1 cellular context compared by ENCODE assay signal in the genomic region with DNA sequence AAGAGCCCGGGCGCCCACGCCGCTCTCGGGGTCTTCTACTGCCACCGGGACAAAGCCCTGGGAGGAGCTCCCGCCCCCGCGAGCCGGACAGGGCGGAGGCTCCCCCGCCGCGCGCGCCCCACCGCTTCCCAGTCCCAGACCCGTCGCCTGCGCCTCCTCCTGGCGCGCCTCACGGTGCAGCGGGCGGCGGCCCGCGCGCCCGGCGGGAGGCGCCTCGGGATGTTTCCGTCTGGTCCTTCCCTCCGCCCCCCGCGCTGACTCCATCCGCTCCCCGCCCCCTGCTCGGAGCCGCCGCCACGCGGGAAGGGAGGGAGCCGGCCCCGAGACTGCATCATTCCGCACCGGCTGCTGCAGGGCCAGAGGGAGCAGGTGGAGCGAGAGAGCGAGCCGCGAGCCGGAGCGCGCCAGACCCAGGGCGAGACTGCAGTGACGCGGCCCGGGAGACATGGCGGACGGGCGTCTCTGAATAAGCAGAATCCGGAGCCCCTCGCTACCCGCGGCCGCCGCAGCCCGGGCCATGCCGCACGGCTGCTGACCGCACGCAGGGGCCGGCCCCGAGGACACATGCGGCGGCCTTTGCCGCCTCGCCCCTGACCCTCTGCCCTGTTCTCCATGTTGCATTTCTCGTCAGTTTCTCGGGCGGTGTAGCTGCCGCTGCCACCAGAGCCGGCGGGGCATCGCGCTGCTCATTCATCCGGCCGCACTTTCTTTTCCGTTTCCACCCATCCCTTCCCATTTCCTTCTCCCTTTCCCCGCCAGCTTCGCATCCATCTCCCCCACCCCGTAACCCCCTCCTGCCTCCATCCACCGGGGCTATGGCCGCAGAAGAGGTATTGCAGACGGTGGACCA.
TF ChIP-seq lines count a peak whose summit lies in the region.

A gene (plus strand): TSS at position 331 of the 850 bp plus-strand sequence. CDS start 485 bp downstream, at position 816.

TF ChIP-seq in K562, 482 proteins besides CTCF, POLR2A, EP300 and RAD21 (continued from another document and continues in another):
- TF ChIP-seq TEAD4 (IDR thresholded peaks at IDR 0.05; ENCODE audit: low read length) (no peak), TEAD4 (CRISPR knock-in tag; IDR thresholded peaks at IDR 0.05; ENCODE audit: borderline replicate concordance) (no peak), ZNF212 (CRISPR knock-in tag; IDR thresholded peaks at IDR 0.05) (no peak), ILK (tag; IDR thresholded peaks at IDR 0.05; ENCODE audit: borderline replicate concordance, low read depth) (no peak), SAP30 (IDR thresholded peaks at IDR 0.05; ENCODE audit: borderline replicate concordance, insufficient read depth, low read depth, low read length, poor library complexity, severe bottlenecking) (no peak), CXXC5 (CRISPR knock-in tag; IDR thresholded peaks at IDR 0.05) (peak; percentile 90), ZNF57 (CRISPR knock-in tag; IDR thresholded peaks at IDR 0.05) (no peak), ZNF408 (CRISPR knock-in tag; IDR thresholded peaks at IDR 0.05; ENCODE audit: low read depth) (no peak), LARP7 (IDR thresholded peaks at IDR 0.05) (no peak), SPI1 (IDR thresholded peaks at IDR 0.05; ENCODE audit: borderline replicate concordance, low read depth, low read length) (no peak), PHTF2 (CRISPR knock-in tag; IDR thresholded peaks at IDR 0.05) (no peak), SUPT5H (IDR thresholded peaks at IDR 0.05) (peak; percentile 76), CBX3 (IDR thresholded peaks at IDR 0.05; ENCODE audit: borderline replicate concordance in 1 of 2, low read length in 2 of 2) (peak in 1 of 2 experiments; percentile 27; a peak in 1 of 3 replicates), PTBP1 (IDR thresholded peaks at IDR 0.05; ENCODE audit: low read depth, low read length) (no peak), RAD51 (IDR thresholded peaks at IDR 0.05; ENCODE audit: borderline replicate concordance, low read depth) (no peak), PHF20 (IDR thresholded peaks at IDR 0.05; ENCODE audit: partially characterized antibody) (no peak), HCFC1 (IDR thresholded peaks at IDR 0.05; ENCODE audit: low read depth, low read length) (0 out of 2 replicates have a peak, but pooled peaks have one; percentile 6), HDAC6 (IDR thresholded peaks at IDR 0.05; ENCODE audit: low read depth, low read length) (no peak), HSF4 (CRISPR knock-in tag; IDR thresholded peaks at IDR 0.05; ENCODE audit: borderline replicate concordance) (no peak), NR3C1 (CRISPR knock-in tag; IDR thresholded peaks at IDR 0.05) (peak; percentile 35; the same call in 1 of the 2 replicates), CCAR2 (IDR thresholded peaks at IDR 0.05; ENCODE audit: low read depth, low read length) (no peak), ATF7 (IDR thresholded peaks at IDR 0.05) (peak; percentile 68), TAF15 (IDR thresholded peaks at IDR 0.05; ENCODE audit: low read depth, low read length) (no peak), ZNF79 (CRISPR knock-in tag; IDR thresholded peaks at IDR 0.05; ENCODE audit: low read depth) (no peak), NONO (IDR thresholded peaks at IDR 0.05; ENCODE audit: low read depth in 2 of 2, low read length in 1 of 2) (peak; percentile 77 to 80; a peak in 3 of 4 replicates), GABPA (tag; conservative IDR thresholded peaks at IDR 0.05; ENCODE audit: low read depth) (peak; percentile 80), ZNF785 (CRISPR knock-in tag; IDR thresholded peaks at IDR 0.05) (no peak), KAT7 (CRISPR knock-in tag; IDR thresholded peaks at IDR 0.05; ENCODE audit: borderline replicate concordance) (no peak), FUS (optimal IDR thresholded peaks at IDR 0.05; ENCODE audit: low read depth, low read length) (no peak), ZFP30 (CRISPR knock-in tag; IDR thresholded peaks at IDR 0.05; ENCODE audit: borderline replicate concordance) (no peak), SIN3A (IDR thresholded peaks at IDR 0.05; ENCODE audit: borderline replicate concordance in 2 of 2, control insufficient read depth in 1 of 2, low read depth in 2 of 2, low read length in 2 of 2) (0 out of 4 replicates have a peak, but pooled peaks of 1 of the 2 experiments have one; percentile 33), ZFPM2 (CRISPR knock-in tag; IDR thresholded peaks at IDR 0.05) (no peak), ZNF184 (CRISPR knock-in tag; IDR thresholded peaks at IDR 0.05) (no peak), NR1H2 (CRISPR knock-in tag; IDR thresholded peaks at IDR 0.05) (no peak), SAFB2 (IDR thresholded peaks at IDR 0.05; ENCODE audit: borderline replicate concordance, low read depth, low read length, severe bottlenecking) (no peak), TBL1XR1 (IDR thresholded peaks at IDR 0.05; ENCODE audit: low read length in 2 of 2) (no peak), NR4A1 (CRISPR knock-in tag; IDR thresholded peaks at IDR 0.05) (no peak), NR4A1 (tag; IDR thresholded peaks at IDR 0.05) (0 out of 2 replicates have a peak, but pooled peaks have one; percentile 12), ZNF507 (tag; conservative IDR thresholded peaks at IDR 0.05) (no peak), ETS2 (tag; IDR thresholded peaks at IDR 0.05; ENCODE audit: borderline replicate concordance, poor library complexity, severe bottlenecking) (no peak), TSC22D4 (tag; IDR thresholded peaks at IDR 0.05) (no peak), ZNF12 (CRISPR knock-in tag; IDR thresholded peaks at IDR 0.05) (peak; percentile 57; the same call in 1 of the 2 replicates), NFIC (IDR thresholded peaks at IDR 0.05) (no peak), CEBPG (CRISPR knock-in tag; IDR thresholded peaks at IDR 0.05) (peak; percentile 5; the same call in 1 of the 2 replicates), CEBPG (tag; conservative IDR thresholded peaks at IDR 0.05 in 1 of 2, IDR thresholded peaks at IDR 0.05 in 1 of 2) (no peak), ZNF347 (CRISPR knock-in tag; IDR thresholded peaks at IDR 0.05; ENCODE audit: low read depth) (no peak), ZNF263 (CRISPR knock-in tag; IDR thresholded peaks at IDR 0.05; ENCODE audit: borderline replicate concordance) (peak; percentile 45; the same call in 1 of the 2 replicates), XRCC4 (IDR thresholded peaks at IDR 0.05; ENCODE audit: extremely low read depth, insufficient read depth, insufficient read length) (no peak), MYC (IDR thresholded peaks at IDR 0.05; ENCODE audit: low read depth, low read length) (peak; percentile 90), MYC (CRISPR knock-in tag; IDR thresholded peaks at IDR 0.05; ENCODE audit: borderline replicate concordance, low read depth) (no peak)
- TF ChIP-seq, protein P1, sequence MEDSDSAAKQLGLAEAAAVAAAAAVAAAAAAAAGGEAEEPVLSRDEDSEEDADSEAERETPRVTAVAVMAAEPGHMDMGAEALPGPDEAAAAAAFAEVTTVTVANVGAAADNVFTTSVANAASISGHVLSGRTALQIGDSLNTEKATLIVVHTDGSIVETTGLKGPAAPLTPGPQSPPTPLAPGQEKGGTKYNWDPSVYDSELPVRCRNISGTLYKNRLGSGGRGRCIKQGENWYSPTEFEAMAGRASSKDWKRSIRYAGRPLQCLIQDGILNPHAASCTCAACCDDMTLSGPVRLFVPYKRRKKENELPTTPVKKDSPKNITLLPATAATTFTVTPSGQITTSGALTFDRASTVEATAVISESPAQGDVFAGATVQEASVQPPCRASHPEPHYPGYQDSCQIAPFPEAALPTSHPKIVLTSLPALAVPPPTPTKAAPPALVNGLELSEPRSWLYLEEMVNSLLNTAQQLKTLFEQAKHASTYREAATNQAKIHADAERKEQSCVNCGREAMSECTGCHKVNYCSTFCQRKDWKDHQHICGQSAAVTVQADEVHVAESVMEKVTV (CRISPR knock-in tag; IDR thresholded peaks at IDR 0.05): peak; percentile 10; the same call in 1 of the 2 replicates
- TF ChIP-seq, protein P2, sequence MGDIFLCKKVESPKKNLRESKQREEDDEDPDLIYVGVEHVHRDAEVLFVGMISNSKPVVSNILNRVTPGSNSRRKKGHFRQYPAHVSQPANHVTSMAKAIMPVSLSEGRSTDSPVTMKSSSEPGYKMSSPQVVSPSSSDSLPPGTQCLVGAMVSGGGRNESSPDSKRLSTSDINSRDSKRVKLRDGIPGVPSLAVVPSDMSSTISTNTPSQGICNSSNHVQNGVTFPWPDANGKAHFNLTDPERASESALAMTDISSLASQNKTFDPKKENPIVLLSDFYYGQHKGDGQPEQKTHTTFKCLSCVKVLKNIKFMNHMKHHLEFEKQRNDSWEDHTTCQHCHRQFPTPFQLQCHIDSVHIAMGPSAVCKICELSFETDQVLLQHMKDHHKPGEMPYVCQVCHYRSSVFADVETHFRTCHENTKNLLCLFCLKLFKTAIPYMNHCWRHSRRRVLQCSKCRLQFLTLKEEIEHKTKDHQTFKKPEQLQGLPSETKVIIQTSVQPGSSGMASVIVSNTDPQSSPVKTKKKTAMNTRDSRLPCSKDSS (IDR thresholded peaks at IDR 0.05; ENCODE audit: low read depth, partially characterized antibody): no peak
- TF ChIP-seq, protein P3, sequence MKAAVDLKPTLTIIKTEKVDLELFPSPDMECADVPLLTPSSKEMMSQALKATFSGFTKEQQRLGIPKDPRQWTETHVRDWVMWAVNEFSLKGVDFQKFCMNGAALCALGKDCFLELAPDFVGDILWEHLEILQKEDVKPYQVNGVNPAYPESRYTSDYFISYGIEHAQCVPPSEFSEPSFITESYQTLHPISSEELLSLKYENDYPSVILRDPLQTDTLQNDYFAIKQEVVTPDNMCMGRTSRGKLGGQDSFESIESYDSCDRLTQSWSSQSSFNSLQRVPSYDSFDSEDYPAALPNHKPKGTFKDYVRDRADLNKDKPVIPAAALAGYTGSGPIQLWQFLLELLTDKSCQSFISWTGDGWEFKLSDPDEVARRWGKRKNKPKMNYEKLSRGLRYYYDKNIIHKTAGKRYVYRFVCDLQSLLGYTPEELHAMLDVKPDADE (conservative IDR thresholded peaks at IDR 0.05; ENCODE audit: control insufficient read depth, low read depth, low read length): 0 out of 2 replicates have a peak, but pooled peaks have one; percentile 39
- TF ChIP-seq, protein P4, sequence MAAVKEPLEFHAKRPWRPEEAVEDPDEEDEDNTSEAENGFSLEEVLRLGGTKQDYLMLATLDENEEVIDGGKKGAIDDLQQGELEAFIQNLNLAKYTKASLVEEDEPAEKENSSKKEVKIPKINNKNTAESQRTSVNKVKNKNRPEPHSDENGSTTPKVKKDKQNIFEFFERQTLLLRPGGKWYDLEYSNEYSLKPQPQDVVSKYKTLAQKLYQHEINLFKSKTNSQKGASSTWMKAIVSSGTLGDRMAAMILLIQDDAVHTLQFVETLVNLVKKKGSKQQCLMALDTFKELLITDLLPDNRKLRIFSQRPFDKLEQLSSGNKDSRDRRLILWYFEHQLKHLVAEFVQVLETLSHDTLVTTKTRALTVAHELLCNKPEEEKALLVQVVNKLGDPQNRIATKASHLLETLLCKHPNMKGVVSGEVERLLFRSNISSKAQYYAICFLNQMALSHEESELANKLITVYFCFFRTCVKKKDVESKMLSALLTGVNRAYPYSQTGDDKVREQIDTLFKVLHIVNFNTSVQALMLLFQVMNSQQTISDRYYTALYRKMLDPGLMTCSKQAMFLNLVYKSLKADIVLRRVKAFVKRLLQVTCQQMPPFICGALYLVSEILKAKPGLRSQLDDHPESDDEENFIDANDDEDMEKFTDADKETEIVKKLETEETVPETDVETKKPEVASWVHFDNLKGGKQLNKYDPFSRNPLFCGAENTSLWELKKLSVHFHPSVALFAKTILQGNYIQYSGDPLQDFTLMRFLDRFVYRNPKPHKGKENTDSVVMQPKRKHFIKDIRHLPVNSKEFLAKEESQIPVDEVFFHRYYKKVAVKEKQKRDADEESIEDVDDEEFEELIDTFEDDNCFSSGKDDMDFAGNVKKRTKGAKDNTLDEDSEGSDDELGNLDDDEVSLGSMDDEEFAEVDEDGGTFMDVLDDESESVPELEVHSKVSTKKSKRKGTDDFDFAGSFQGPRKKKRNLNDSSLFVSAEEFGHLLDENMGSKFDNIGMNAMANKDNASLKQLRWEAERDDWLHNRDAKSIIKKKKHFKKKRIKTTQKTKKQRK (IDR thresholded peaks at IDR 0.05; ENCODE audit: borderline replicate concordance, low read depth, low read length): no peak
- TF ChIP-seq, protein P5, sequence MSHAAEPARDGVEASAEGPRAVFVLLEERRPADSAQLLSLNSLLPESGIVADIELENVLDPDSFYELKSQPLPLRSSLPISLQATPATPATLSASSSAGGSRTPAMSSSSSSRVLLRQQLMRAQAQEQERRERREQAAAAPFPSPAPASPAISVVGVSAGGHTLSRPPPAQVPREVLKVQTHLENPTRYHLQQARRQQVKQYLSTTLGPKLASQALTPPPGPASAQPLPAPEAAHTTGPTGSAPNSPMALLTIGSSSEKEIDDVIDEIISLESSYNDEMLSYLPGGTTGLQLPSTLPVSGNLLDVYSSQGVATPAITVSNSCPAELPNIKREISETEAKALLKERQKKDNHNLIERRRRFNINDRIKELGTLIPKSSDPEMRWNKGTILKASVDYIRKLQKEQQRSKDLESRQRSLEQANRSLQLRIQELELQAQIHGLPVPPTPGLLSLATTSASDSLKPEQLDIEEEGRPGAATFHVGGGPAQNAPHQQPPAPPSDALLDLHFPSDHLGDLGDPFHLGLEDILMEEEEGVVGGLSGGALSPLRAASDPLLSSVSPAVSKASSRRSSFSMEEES (CRISPR knock-in tag; IDR thresholded peaks at IDR 0.05): no peak
- TF ChIP-seq, protein P6, sequence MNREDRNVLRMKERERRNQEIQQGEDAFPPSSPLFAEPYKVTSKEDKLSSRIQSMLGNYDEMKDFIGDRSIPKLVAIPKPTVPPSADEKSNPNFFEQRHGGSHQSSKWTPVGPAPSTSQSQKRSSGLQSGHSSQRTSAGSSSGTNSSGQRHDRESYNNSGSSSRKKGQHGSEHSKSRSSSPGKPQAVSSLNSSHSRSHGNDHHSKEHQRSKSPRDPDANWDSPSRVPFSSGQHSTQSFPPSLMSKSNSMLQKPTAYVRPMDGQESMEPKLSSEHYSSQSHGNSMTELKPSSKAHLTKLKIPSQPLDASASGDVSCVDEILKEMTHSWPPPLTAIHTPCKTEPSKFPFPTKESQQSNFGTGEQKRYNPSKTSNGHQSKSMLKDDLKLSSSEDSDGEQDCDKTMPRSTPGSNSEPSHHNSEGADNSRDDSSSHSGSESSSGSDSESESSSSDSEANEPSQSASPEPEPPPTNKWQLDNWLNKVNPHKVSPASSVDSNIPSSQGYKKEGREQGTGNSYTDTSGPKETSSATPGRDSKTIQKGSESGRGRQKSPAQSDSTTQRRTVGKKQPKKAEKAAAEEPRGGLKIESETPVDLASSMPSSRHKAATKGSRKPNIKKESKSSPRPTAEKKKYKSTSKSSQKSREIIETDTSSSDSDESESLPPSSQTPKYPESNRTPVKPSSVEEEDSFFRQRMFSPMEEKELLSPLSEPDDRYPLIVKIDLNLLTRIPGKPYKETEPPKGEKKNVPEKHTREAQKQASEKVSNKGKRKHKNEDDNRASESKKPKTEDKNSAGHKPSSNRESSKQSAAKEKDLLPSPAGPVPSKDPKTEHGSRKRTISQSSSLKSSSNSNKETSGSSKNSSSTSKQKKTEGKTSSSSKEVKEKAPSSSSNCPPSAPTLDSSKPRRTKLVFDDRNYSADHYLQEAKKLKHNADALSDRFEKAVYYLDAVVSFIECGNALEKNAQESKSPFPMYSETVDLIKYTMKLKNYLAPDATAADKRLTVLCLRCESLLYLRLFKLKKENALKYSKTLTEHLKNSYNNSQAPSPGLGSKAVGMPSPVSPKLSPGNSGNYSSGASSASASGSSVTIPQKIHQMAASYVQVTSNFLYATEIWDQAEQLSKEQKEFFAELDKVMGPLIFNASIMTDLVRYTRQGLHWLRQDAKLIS (CRISPR knock-in tag; IDR thresholded peaks at IDR 0.05): no peak
